1 cellular context compared by ENCODE assay signal in genomic region chr17:37741334-37742113, GRCh38.
TF ChIP-seq lines count a peak whose summit lies in the region.

No MANE protein-coding gene starts in this region.

TF ChIP-seq in endothelial cell of umbilical vein, 7 proteins besides CTCF, POLR2A, EP300 and RAD21 (continued from another document):
- no peak for TF ChIP-seq GATA2 (IDR thresholded peaks at IDR 0.05; ENCODE audit: insufficient read depth, insufficient read length, low read depth, low read length)
